ENCODE assay signal across 8 cellular contexts in genomic region chr16:88685156-88686061, GRCh38. TPM values are rescaled to one million over a fixed set of nuclear protein-coding genes. Genes with fewer than 3 reads are reported as not detected.
A peak's percentile ranks its signal among the peaks of the same experiment; 100 is the strongest.
DNase-seq lines count a peak whose midpoint lies in the region; ATAC-seq, FAIRE-seq and TF ChIP-seq lines count a peak whose summit lies in the region.

No MANE protein-coding gene starts in this region.

- peaks cover 3% of the 10 kb centered on the region; the same call in 1 of the 2 replicates for H4K20me1 ChIP-seq in HepG2 (ENCODE audit: insufficient read depth, low read length)

- TF ChIP-seq EP300 in HepG2 (IDR thresholded peaks at IDR 0.05; ENCODE audit: low read depth in 2 of 2, low read length in 2 of 2) = no peak
- no peak for TF ChIP-seq EP300 in HepG2 (CRISPR knock-in tag; IDR thresholded peaks at IDR 0.05; ENCODE audit: borderline replicate concordance)

- H3K9ac ChIP-seq in HepG2 (ENCODE audit: insufficient read depth, low read depth, low read length) = peak overlapping the region; percentile 8; the same call in 1 of the 2 replicates

- TF ChIP-seq POLR2A in HepG2 (IDR thresholded peaks at IDR 0.05; ENCODE audit: insufficient read depth in 1 of 2, low read depth in 2 of 2, low read length in 2 of 2) = no peak

- peak; percentile 21; the same call in 1 of the 2 replicates for TF ChIP-seq RAD21 in HepG2 (CRISPR knock-in tag; IDR thresholded peaks at IDR 0.05)

- H3K4me3 ChIP-seq in HAP-1 (peak overlapping the region; percentile 41), bronchial epithelial cell (ENCODE audit: low read depth, low read length) (peak overlapping the region; percentile 49), HepG2 (replicated peaks in 1 of 3; ENCODE audit: insufficient read depth in 1 of 3, low read depth in 2 of 3, low read length in 3 of 3) (peak overlapping the region; percentile 52 to 76 (median 69))

- H3K27me3 ChIP-seq in HAP-1 (ENCODE audit: low read depth) (peaks cover 8% of the 10 kb centered on the region), bronchial epithelial cell (ENCODE audit: control insufficient read depth, insufficient read depth, low read length) (peaks cover 4% of the 10 kb centered on the region), HepG2 (ENCODE audit: control insufficient read depth in 1 of 2, insufficient read depth in 2 of 2, low read length in 2 of 2) (peaks cover 15 to 73% of the 10 kb centered on the region in 2 experiments)

- H2AFZ ChIP-seq in HepG2 (ENCODE audit: low read length) = no peak overlapping the region

- ATAC-seq in HepG2 (peak; percentile 22), HG03196 (IDR thresholded peaks at IDR 0.05; ENCODE audit: unreplicated experiment) (no peak)

- H3K4me1 ChIP-seq in HAP-1 (peaks cover 5% of the 10 kb centered on the region; the same call in 1 of the 2 replicates), HepG2 (ENCODE audit: insufficient read depth, low read length) (peaks cover 61% of the 10 kb centered on the region)

- POLR2A ChIA-PET in HepG2 (lab: Yijun Ruan, JAX) = interaction anchor here (1.5 kb wide), 1 partner anchor 23 kb away, joined by 7 read pairs; the partner anchor contains the start of gene MVD

- in situ Hi-C loops in HAP-1 (cut with MboI; ENCODE audit: low sequenced_read_pairs) (no loop called here), HepG2 (cut with HindIII; ENCODE audit: extremely low pct_ligation_motif_present, low pct_unique_long_range_greater_than_20kb) (no loop called here)

- intact Hi-C loops in HepG2 (cut with micrococcal nuclease; ENCODE audit: unreplicated experiment) = loop anchor here (2.0 kb wide), 1 partner anchor 35 kb away; the partner anchor contains the start of gene CYBA

- CTCF ChIA-PET in HepG2 (lab: Yijun Ruan, JAX; ENCODE audit: low intra/inter-chr PET ratio, low total read pairs) = no interaction called here

- peak overlapping the region; percentile 91 for H3K4me2 ChIP-seq in HepG2 (ENCODE audit: low read depth, low read length)

- 5% methylated on average over 17 of the region's 33 CpGs for WGBS in HepG2 (ENCODE audit: low lambda C conversion rate)

- H3K79me2 ChIP-seq in HepG2 (ENCODE audit: insufficient read depth, low read length) = no peaks in the 10 kb centered on the region

- no TSS peak for BruUV-seq in HepG2 (replicated peaks; lab: Mats Ljungman, UMichigan)

- FAIRE-seq in bronchial epithelial cell (lab: Jason Lieb, UNC) = no peak
- no peak for FAIRE-seq in HepG2 (lab: Jason Lieb, UNC)

- no peaks in the 10 kb centered on the region for H3K9me3 ChIP-seq in HAP-1
- H3K9me3 ChIP-seq in HepG2 (ENCODE audit: low read length) = no peaks in the 10 kb centered on the region

- peak; percentile 84 for TF ChIP-seq CTCF in bronchial epithelial cell (IDR thresholded peaks at IDR 0.05; ENCODE audit: insufficient read depth, low read length, severe bottlenecking)
- peak; percentile 70 for TF ChIP-seq CTCF in HepG2 (CRISPR knock-in tag; IDR thresholded peaks at IDR 0.05)

- no peaks in the 10 kb centered on the region for H3K36me3 ChIP-seq in HAP-1 (replicated peaks)
- H3K36me3 ChIP-seq in bronchial epithelial cell (ENCODE audit: control insufficient read depth, insufficient read depth, low read length) = no peaks in the 10 kb centered on the region
- no peaks in the 10 kb centered on the region for H3K36me3 ChIP-seq in HepG2 (replicated peaks in 1 of 2; ENCODE audit: control insufficient read depth in 1 of 2, insufficient read depth in 2 of 2, low read length in 2 of 2)

- no peak overlapping the region for H3K27ac ChIP-seq in HepG2 (ENCODE audit: extremely low read length, insufficient read depth, low read length)

- DNase-seq in 8988T = peak; percentile 98
- DNase-seq in HAP-1 (ENCODE audit: low spot score in 2 of 2) = peak in 1 of 2 experiments; percentile 50
- DNase-seq in T-helper 9 cell = peak; percentile 53
- DNase-seq in bronchial epithelial cell (ENCODE audit: low read depth) = peak; percentile 59
- DNase-seq in HepG2 (ENCODE audit: low spot score) = no peak
- peak; percentile 53 to 55 for DNase-seq in stimulated activated CD8-positive, alpha-beta memory T cell treated with anti-CD3 and anti-CD28 coated beads, Interleukin-7, amount 100 ng/mL, for 4 hours (ENCODE audit: low read depth in 2 of 2)
- DNase-seq in H4 (ENCODE audit: low spot score) = no peak

RNA-seq across cellular contexts. Expression of gene SNAI3, which starts 0.9 kb away (rescaled TPM):
- total RNA-seq in bronchial epithelial cell (0.26 TPM in 1 of 2 replicates, not detected in the other), HepG2 (2016; rRNA removed; fragmentation: Illumina TruSeq; extraction: Trizol) (0.09 and 0.18 TPM in 2 replicates)
- total RNA-seq in HepG2 (2016; cell fraction: cytosol; rRNA removed; fragmentation: Illumina TruSeq; extraction: Trizol; ENCODE audit: low read depth) = not detected in 2 replicates
- 0.13 and 0.17 TPM in 2 replicates for total RNA-seq in HepG2 (2016; cell fraction: insoluble cytoplasmic fraction; rRNA removed; fragmentation: Illumina TruSeq; extraction: Trizol)
- 0.12 TPM in 1 of 2 replicates, not detected in the other for total RNA-seq in HepG2 (2016; cell fraction: membrane; rRNA removed; fragmentation: Illumina TruSeq; extraction: Trizol)
- total RNA-seq in HepG2 (2016; cell fraction: nucleus; rRNA removed; fragmentation: Illumina TruSeq; extraction: Trizol) = not detected in 2 replicates
- polyA plus RNA-seq in HepG2 (2011; rRNA removed) = 0.18 and 0.40 TPM in 2 replicates
- polyA plus RNA-seq in HepG2 (2011; cell fraction: cytosol; rRNA removed) = 0.18 and 0.44 TPM in 2 replicates
- polyA plus RNA-seq in HepG2 (2011; cell fraction: nucleus; rRNA removed) = 0.35 and 0.64 TPM in 2 replicates
- polyA plus RNA-seq in HepG2 (2012) = 0.40 and 0.47 TPM in 2 replicates
- 0.08 TPM in 1 of 2 replicates, not detected in the other for polyA plus RNA-seq in HepG2 (2016; cell fraction: cytosol; fragmentation: Illumina TruSeq; extraction: Trizol; ENCODE audit: low read depth)
- 0.26 TPM in 1 of 2 replicates, not detected in the other for polyA plus RNA-seq in HepG2 (2016; cell fraction: insoluble cytoplasmic fraction; fragmentation: Illumina TruSeq; extraction: Trizol; ENCODE audit: low read depth)
- 0.15 and 0.21 TPM in 2 replicates for polyA plus RNA-seq in HepG2 (2016; cell fraction: membrane; fragmentation: Illumina TruSeq; extraction: Trizol; ENCODE audit: low read depth)
- polyA plus RNA-seq in HepG2 (2016; cell fraction: nucleus; fragmentation: Illumina TruSeq; extraction: Trizol; ENCODE audit: insufficient read depth, low read depth) = 0.27 TPM in 1 of 2 replicates, not detected in the other
- 0.84 TPM in 1 of 2 replicates, not detected in the other for polyA minus RNA-seq in HepG2 (2011; rRNA and poly(A)+ RNA removed; ENCODE audit: low replicate concordance)
- not detected in 2 replicates for polyA minus RNA-seq in HepG2 (2011; cell fraction: cytosol; rRNA and poly(A)+ RNA removed)
- polyA minus RNA-seq in HepG2 (2011; cell fraction: nucleus; rRNA and poly(A)+ RNA removed) = not detected in 2 replicates
- 0.27 and 0.62 TPM in 2 replicates for total RNA-seq in H4 (2014; rRNA removed; shearing (Covaris generic))

RNA-seq across cellular contexts. Expression of gene RNF166, which starts 20.8 kb away (rescaled TPM):
- total RNA-seq in bronchial epithelial cell (6.8 and 9.7 TPM in 2 replicates), HepG2 (2016; rRNA removed; fragmentation: Illumina TruSeq; extraction: Trizol) (15.1 and 23.0 TPM in 2 replicates)
- 36.0 and 37.2 TPM in 2 replicates for total RNA-seq in HepG2 (2016; cell fraction: cytosol; rRNA removed; fragmentation: Illumina TruSeq; extraction: Trizol; ENCODE audit: low read depth)
- 17.3 and 23.3 TPM in 2 replicates for total RNA-seq in HepG2 (2016; cell fraction: insoluble cytoplasmic fraction; rRNA removed; fragmentation: Illumina TruSeq; extraction: Trizol)
- total RNA-seq in HepG2 (2016; cell fraction: membrane; rRNA removed; fragmentation: Illumina TruSeq; extraction: Trizol) = 41.6 and 45.9 TPM in 2 replicates
- 14.0 and 14.1 TPM in 2 replicates for total RNA-seq in HepG2 (2016; cell fraction: nucleus; rRNA removed; fragmentation: Illumina TruSeq; extraction: Trizol)
- 21.4 and 26.2 TPM in 2 replicates for polyA plus RNA-seq in HepG2 (2011; rRNA removed)
- polyA plus RNA-seq in HepG2 (2011; cell fraction: cytosol; rRNA removed) = 14.8 and 24.4 TPM in 2 replicates
- 83.8 and 91.3 TPM in 2 replicates for polyA plus RNA-seq in HepG2 (2011; cell fraction: nucleus; rRNA removed)
- polyA plus RNA-seq in HepG2 (2012) = 12.2 and 16.1 TPM in 2 replicates
- 22.9 and 25.4 TPM in 2 replicates for polyA plus RNA-seq in HepG2 (2016; cell fraction: cytosol; fragmentation: Illumina TruSeq; extraction: Trizol; ENCODE audit: low read depth)
- polyA plus RNA-seq in HepG2 (2016; cell fraction: insoluble cytoplasmic fraction; fragmentation: Illumina TruSeq; extraction: Trizol; ENCODE audit: low read depth) = 19.2 and 20.2 TPM in 2 replicates
- 32.0 and 34.1 TPM in 2 replicates for polyA plus RNA-seq in HepG2 (2016; cell fraction: membrane; fragmentation: Illumina TruSeq; extraction: Trizol; ENCODE audit: low read depth)
- 36.7 and 43.4 TPM in 2 replicates for polyA plus RNA-seq in HepG2 (2016; cell fraction: nucleus; fragmentation: Illumina TruSeq; extraction: Trizol; ENCODE audit: insufficient read depth, low read depth)
- 11.5 and 25.6 TPM in 2 replicates for polyA minus RNA-seq in HepG2 (2011; rRNA and poly(A)+ RNA removed; ENCODE audit: low replicate concordance)
- 12.9 and 17.8 TPM in 2 replicates for polyA minus RNA-seq in HepG2 (2011; cell fraction: cytosol; rRNA and poly(A)+ RNA removed)
- 14.2 and 18.7 TPM in 2 replicates for polyA minus RNA-seq in HepG2 (2011; cell fraction: nucleus; rRNA and poly(A)+ RNA removed)
- 16.0 and 30.4 TPM in 2 replicates for total RNA-seq in H4 (2014; rRNA removed; shearing (Covaris generic))

RNA-seq across cellular contexts. Expression of gene CTU2, which starts 20.9 kb away (rescaled TPM):
- total RNA-seq in bronchial epithelial cell (11.3 and 31.1 TPM in 2 replicates), HepG2 (2016; rRNA removed; fragmentation: Illumina TruSeq; extraction: Trizol) (21.9 TPM in 2 replicates)
- 11.4 and 12.8 TPM in 2 replicates for total RNA-seq in HepG2 (2016; cell fraction: cytosol; rRNA removed; fragmentation: Illumina TruSeq; extraction: Trizol; ENCODE audit: low read depth)
- 16.8 and 22.4 TPM in 2 replicates for total RNA-seq in HepG2 (2016; cell fraction: insoluble cytoplasmic fraction; rRNA removed; fragmentation: Illumina TruSeq; extraction: Trizol)
- 13.8 and 15.9 TPM in 2 replicates for total RNA-seq in HepG2 (2016; cell fraction: membrane; rRNA removed; fragmentation: Illumina TruSeq; extraction: Trizol)
- total RNA-seq in HepG2 (2016; cell fraction: nucleus; rRNA removed; fragmentation: Illumina TruSeq; extraction: Trizol) = 16.7 and 17.2 TPM in 2 replicates
- polyA plus RNA-seq in HepG2 (2011; rRNA removed) = 13.3 and 18.5 TPM in 2 replicates
- polyA plus RNA-seq in HepG2 (2011; cell fraction: cytosol; rRNA removed) = 11.8 and 19.4 TPM in 2 replicates
- 63.3 and 73.6 TPM in 2 replicates for polyA plus RNA-seq in HepG2 (2011; cell fraction: nucleus; rRNA removed)
- 11.6 and 15.1 TPM in 2 replicates for polyA plus RNA-seq in HepG2 (2012)
- 12.4 and 16.5 TPM in 2 replicates for polyA plus RNA-seq in HepG2 (2016; cell fraction: cytosol; fragmentation: Illumina TruSeq; extraction: Trizol; ENCODE audit: low read depth)
- 20.9 and 22.4 TPM in 2 replicates for polyA plus RNA-seq in HepG2 (2016; cell fraction: insoluble cytoplasmic fraction; fragmentation: Illumina TruSeq; extraction: Trizol; ENCODE audit: low read depth)
- polyA plus RNA-seq in HepG2 (2016; cell fraction: membrane; fragmentation: Illumina TruSeq; extraction: Trizol; ENCODE audit: low read depth) = 13.3 and 14.9 TPM in 2 replicates
- polyA plus RNA-seq in HepG2 (2016; cell fraction: nucleus; fragmentation: Illumina TruSeq; extraction: Trizol; ENCODE audit: insufficient read depth, low read depth) = 39.4 and 44.9 TPM in 2 replicates
- 23.1 and 25.7 TPM in 2 replicates for polyA minus RNA-seq in HepG2 (2011; rRNA and poly(A)+ RNA removed; ENCODE audit: low replicate concordance)
- polyA minus RNA-seq in HepG2 (2011; cell fraction: cytosol; rRNA and poly(A)+ RNA removed) = 15.2 and 18.6 TPM in 2 replicates
- 19.3 and 20.7 TPM in 2 replicates for polyA minus RNA-seq in HepG2 (2011; cell fraction: nucleus; rRNA and poly(A)+ RNA removed)
- total RNA-seq in H4 (2014; rRNA removed; shearing (Covaris generic)) = 12.2 and 12.6 TPM in 2 replicates

RNA-seq across cellular contexts. Expression of gene MVD, which starts 22.5 kb away (rescaled TPM):
- total RNA-seq in bronchial epithelial cell (34.6 and 56.6 TPM in 2 replicates), HepG2 (2016; rRNA removed; fragmentation: Illumina TruSeq; extraction: Trizol) (128 and 187 TPM in 2 replicates)
- total RNA-seq in HepG2 (2016; cell fraction: cytosol; rRNA removed; fragmentation: Illumina TruSeq; extraction: Trizol; ENCODE audit: low read depth) = 86.8 and 92.1 TPM in 2 replicates
- total RNA-seq in HepG2 (2016; cell fraction: insoluble cytoplasmic fraction; rRNA removed; fragmentation: Illumina TruSeq; extraction: Trizol) = 110 and 194 TPM in 2 replicates
- total RNA-seq in HepG2 (2016; cell fraction: membrane; rRNA removed; fragmentation: Illumina TruSeq; extraction: Trizol) = 93.3 and 93.5 TPM in 2 replicates
- 150 and 173 TPM in 2 replicates for total RNA-seq in HepG2 (2016; cell fraction: nucleus; rRNA removed; fragmentation: Illumina TruSeq; extraction: Trizol)
- 28.1 and 68.9 TPM in 2 replicates for polyA plus RNA-seq in HepG2 (2011; rRNA removed)
- polyA plus RNA-seq in HepG2 (2011; cell fraction: cytosol; rRNA removed) = 33.1 and 34.9 TPM in 2 replicates
- 340 and 407 TPM in 2 replicates for polyA plus RNA-seq in HepG2 (2011; cell fraction: nucleus; rRNA removed)
- polyA plus RNA-seq in HepG2 (2012) = 81.3 and 104 TPM in 2 replicates
- 49.5 and 55.8 TPM in 2 replicates for polyA plus RNA-seq in HepG2 (2016; cell fraction: cytosol; fragmentation: Illumina TruSeq; extraction: Trizol; ENCODE audit: low read depth)
- 117 and 128 TPM in 2 replicates for polyA plus RNA-seq in HepG2 (2016; cell fraction: insoluble cytoplasmic fraction; fragmentation: Illumina TruSeq; extraction: Trizol; ENCODE audit: low read depth)
- 64.4 TPM in 2 replicates for polyA plus RNA-seq in HepG2 (2016; cell fraction: membrane; fragmentation: Illumina TruSeq; extraction: Trizol; ENCODE audit: low read depth)
- polyA plus RNA-seq in HepG2 (2016; cell fraction: nucleus; fragmentation: Illumina TruSeq; extraction: Trizol; ENCODE audit: insufficient read depth, low read depth) = 435 and 459 TPM in 2 replicates
- 8.9 and 43.8 TPM in 2 replicates for polyA minus RNA-seq in HepG2 (2011; rRNA and poly(A)+ RNA removed; ENCODE audit: low replicate concordance)
- 24.2 and 37.5 TPM in 2 replicates for polyA minus RNA-seq in HepG2 (2011; cell fraction: cytosol; rRNA and poly(A)+ RNA removed)
- 34.4 and 55.3 TPM in 2 replicates for polyA minus RNA-seq in HepG2 (2011; cell fraction: nucleus; rRNA and poly(A)+ RNA removed)
- 28.1 and 41.5 TPM in 2 replicates for total RNA-seq in H4 (2014; rRNA removed; shearing (Covaris generic))

RNA-seq across cellular contexts. Expression of gene CYBA, which starts 34.6 kb away (rescaled TPM):
- total RNA-seq in bronchial epithelial cell (134 and 181 TPM in 2 replicates), HepG2 (2016; rRNA removed; fragmentation: Illumina TruSeq; extraction: Trizol) (84.2 and 250 TPM in 2 replicates)
- total RNA-seq in HepG2 (2016; cell fraction: cytosol; rRNA removed; fragmentation: Illumina TruSeq; extraction: Trizol; ENCODE audit: low read depth) = 92.1 and 114 TPM in 2 replicates
- 90.4 and 246 TPM in 2 replicates for total RNA-seq in HepG2 (2016; cell fraction: insoluble cytoplasmic fraction; rRNA removed; fragmentation: Illumina TruSeq; extraction: Trizol)
- total RNA-seq in HepG2 (2016; cell fraction: membrane; rRNA removed; fragmentation: Illumina TruSeq; extraction: Trizol) = 55.3 and 74.3 TPM in 2 replicates
- 170 and 197 TPM in 2 replicates for total RNA-seq in HepG2 (2016; cell fraction: nucleus; rRNA removed; fragmentation: Illumina TruSeq; extraction: Trizol)
- 196 and 258 TPM in 2 replicates for polyA plus RNA-seq in HepG2 (2011; rRNA removed)
- 338 and 484 TPM in 2 replicates for polyA plus RNA-seq in HepG2 (2011; cell fraction: cytosol; rRNA removed)
- 620 and 660 TPM in 2 replicates for polyA plus RNA-seq in HepG2 (2011; cell fraction: nucleus; rRNA removed)
- polyA plus RNA-seq in HepG2 (2012) = 207 and 213 TPM in 2 replicates
- 111 and 128 TPM in 2 replicates for polyA plus RNA-seq in HepG2 (2016; cell fraction: cytosol; fragmentation: Illumina TruSeq; extraction: Trizol; ENCODE audit: low read depth)
- 97.6 and 108 TPM in 2 replicates for polyA plus RNA-seq in HepG2 (2016; cell fraction: insoluble cytoplasmic fraction; fragmentation: Illumina TruSeq; extraction: Trizol; ENCODE audit: low read depth)
- polyA plus RNA-seq in HepG2 (2016; cell fraction: membrane; fragmentation: Illumina TruSeq; extraction: Trizol; ENCODE audit: low read depth) = 58.9 and 66.6 TPM in 2 replicates
- polyA plus RNA-seq in HepG2 (2016; cell fraction: nucleus; fragmentation: Illumina TruSeq; extraction: Trizol; ENCODE audit: insufficient read depth, low read depth) = 462 and 471 TPM in 2 replicates
- 170 and 432 TPM in 2 replicates for polyA minus RNA-seq in HepG2 (2011; rRNA and poly(A)+ RNA removed; ENCODE audit: low replicate concordance)
- 173 and 183 TPM in 2 replicates for polyA minus RNA-seq in HepG2 (2011; cell fraction: cytosol; rRNA and poly(A)+ RNA removed)
- 79.1 and 82.6 TPM in 2 replicates for polyA minus RNA-seq in HepG2 (2011; cell fraction: nucleus; rRNA and poly(A)+ RNA removed)
- not detected in 2 replicates for total RNA-seq in H4 (2014; rRNA removed; shearing (Covaris generic))

Comparison
In these comparisons a context has a peak if more than half of its experiments do, and no peak if none do; other contexts are left out.
1. DNase-seq: peak in 8988T (single experiment), T-helper 9 cell (single experiment), bronchial epithelial cell (single experiment) and stimulated activated CD8-positive, alpha-beta memory T cell treated with anti-CD3 and anti-CD28 coated beads, Interleukin-7, amount 100 ng/mL, for 4 hours (2 of 2); none in HepG2 (single experiment) and H4 (single experiment).
2. Peak in every context shown above with its lines, with median percentiles within 50 percentile points of each other: H3K4me3 ChIP-seq.